In the genomic region with DNA sequence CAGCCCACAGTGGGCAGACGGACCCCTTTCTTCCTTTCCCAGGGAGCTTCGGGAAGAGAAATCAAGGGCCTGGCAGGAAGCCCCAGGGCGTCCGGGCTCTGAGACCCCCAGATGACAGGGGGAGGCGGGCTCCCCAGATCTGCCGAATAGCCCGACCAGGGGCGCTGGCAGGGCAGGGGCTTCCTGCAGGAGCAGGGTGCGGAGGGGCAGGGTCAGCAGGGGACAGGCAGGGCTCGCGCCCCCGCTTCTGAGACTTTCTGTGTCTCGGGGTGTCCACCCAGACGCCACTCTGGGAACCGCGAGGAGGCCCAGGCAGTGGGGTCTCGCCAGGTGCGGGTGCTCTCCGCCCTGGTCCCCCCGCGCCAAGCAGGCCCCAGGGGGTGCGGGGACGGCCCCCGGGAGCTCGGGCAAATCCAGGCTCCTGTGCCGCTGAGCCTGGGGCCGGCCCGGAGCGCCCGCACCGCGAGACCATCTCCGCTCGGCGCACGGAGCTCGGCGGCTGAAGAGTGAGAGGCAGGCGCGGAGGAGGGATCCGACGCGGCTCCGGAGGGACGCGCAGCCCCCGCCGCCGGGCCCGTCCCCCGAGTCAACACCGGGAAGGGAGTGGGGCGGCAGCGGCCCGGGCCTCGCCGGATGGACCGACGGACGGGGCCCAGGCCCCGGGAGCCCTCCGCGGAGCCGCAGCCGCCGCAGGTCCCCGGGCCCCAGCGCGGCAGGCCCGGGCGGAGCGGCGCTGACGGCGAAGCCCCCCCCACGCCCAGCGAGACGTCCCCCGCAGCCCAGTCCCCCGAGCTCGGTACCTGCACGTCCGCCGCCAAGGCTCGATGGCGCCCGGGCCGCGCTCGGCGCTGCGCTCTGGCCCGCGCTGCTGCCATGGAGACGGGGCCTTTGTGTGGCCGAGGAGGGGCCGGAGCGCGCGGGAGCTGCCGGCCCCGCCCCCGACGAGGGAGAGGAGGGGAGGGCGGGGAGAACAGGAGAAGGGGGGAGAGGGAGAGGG, we compare ENCODE assay signal across 8 cellular contexts. TPM values are rescaled to one million over a fixed set of nuclear protein-coding genes. Genes with fewer than 3 reads are reported as not detected.
DNase-seq lines count a peak whose midpoint lies in the region; ATAC-seq and TF ChIP-seq lines count a peak whose summit lies in the region.

A gene with protein sequence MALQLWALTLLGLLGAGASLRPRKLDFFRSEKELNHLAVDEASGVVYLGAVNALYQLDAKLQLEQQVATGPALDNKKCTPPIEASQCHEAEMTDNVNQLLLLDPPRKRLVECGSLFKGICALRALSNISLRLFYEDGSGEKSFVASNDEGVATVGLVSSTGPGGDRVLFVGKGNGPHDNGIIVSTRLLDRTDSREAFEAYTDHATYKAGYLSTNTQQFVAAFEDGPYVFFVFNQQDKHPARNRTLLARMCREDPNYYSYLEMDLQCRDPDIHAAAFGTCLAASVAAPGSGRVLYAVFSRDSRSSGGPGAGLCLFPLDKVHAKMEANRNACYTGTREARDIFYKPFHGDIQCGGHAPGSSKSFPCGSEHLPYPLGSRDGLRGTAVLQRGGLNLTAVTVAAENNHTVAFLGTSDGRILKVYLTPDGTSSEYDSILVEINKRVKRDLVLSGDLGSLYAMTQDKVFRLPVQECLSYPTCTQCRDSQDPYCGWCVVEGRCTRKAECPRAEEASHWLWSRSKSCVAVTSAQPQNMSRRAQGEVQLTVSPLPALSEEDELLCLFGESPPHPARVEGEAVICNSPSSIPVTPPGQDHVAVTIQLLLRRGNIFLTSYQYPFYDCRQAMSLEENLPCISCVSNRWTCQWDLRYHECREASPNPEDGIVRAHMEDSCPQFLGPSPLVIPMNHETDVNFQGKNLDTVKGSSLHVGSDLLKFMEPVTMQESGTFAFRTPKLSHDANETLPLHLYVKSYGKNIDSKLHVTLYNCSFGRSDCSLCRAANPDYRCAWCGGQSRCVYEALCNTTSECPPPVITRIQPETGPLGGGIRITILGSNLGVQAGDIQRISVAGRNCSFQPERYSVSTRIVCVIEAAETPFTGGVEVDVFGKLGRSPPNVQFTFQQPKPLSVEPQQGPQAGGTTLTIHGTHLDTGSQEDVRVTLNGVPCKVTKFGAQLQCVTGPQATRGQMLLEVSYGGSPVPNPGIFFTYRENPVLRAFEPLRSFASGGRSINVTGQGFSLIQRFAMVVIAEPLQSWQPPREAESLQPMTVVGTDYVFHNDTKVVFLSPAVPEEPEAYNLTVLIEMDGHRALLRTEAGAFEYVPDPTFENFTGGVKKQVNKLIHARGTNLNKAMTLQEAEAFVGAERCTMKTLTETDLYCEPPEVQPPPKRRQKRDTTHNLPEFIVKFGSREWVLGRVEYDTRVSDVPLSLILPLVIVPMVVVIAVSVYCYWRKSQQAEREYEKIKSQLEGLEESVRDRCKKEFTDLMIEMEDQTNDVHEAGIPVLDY (N-terminal part only) (minus strand): TSS at position 894 of the 997 bp plus-strand sequence. CDS start 17,062 bp downstream, outside the sequence.

- no peaks in the 10 kb centered on the region for H3K36me3 Mint-ChIP-seq in T-helper 2 cell treated with Interferon-gamma antibody and Interleukin-4, amounts not matched to agents 5 μg/mL and 100 μg/mL, for 36 hours (ENCODE audit: low read depth)

- peak within 1 kb of the TSS; percentile 92 to 98 (median 96) for H3K9ac ChIP-seq in BLaER1 treated with 17β-estradiol and CSF1 and Interleukin-3, amounts not matched to agents 10 nM and 100 nM
- peak within 1 kb of the TSS; percentile 8 to 65 for H3K9ac ChIP-seq in liver (ENCODE audit: low read depth in 1 of 2, low read length in 2 of 2)

- TF ChIP-seq EP300 in stomach (IDR thresholded peaks at IDR 0.05): no peak

- peaks cover 23 to 74% (median 47%) of the 10 kb centered on the region in 11 experiments; a peak in 21 of 22 replicates for H4K20me1 ChIP-seq in BLaER1 treated with 17β-estradiol and CSF1 and Interleukin-3, amounts not matched to agents 10 nM and 100 nM

- under 1% methylated on average over 102 of the region's 105 CpGs for WGBS in liver
- WGBS in stomach, 5 donors: 0 to 2% (median 0%) methylated on average over 8 to 100 of the region's 105 CpGs

- peak within 1 kb of the TSS; percentile 80 to 100 (median 97) for H3K4me3 ChIP-seq in BLaER1 treated with 17β-estradiol and CSF1 and Interleukin-3, amounts not matched to agents 10 nM and 100 nM
- H3K4me3 ChIP-seq in effector memory CD4-positive, alpha-beta T cell (ENCODE audit: insufficient read depth, low read depth, low read length, poor library complexity, severe bottlenecking): peak within 1 kb of the TSS; percentile 42
- peak within 1 kb of the TSS; percentile 49 to 89 (median 65) for H3K4me3 ChIP-seq in liver (ENCODE audit: low read depth in 1 of 3, low read length in 3 of 3)
- peak within 1 kb of the TSS; percentile 84 to 94 (median 87) for H3K4me3 ChIP-seq in stomach

- peaks cover 73 to 85% (median 83%) of the 10 kb centered on the region in 10 experiments for H3K4me1 ChIP-seq in BLaER1 treated with 17β-estradiol and CSF1 and Interleukin-3, amounts not matched to agents 10 nM and 100 nM
- peaks cover 11% of the 10 kb centered on the region for H3K4me1 ChIP-seq in effector memory CD4-positive, alpha-beta T cell (ENCODE audit: control insufficient read depth, insufficient read depth, low read length, poor library complexity, severe bottlenecking)
- H3K4me1 ChIP-seq in liver (ENCODE audit: control insufficient read depth in 4 of 4, insufficient read depth in 4 of 4, low read length in 3 of 4) (peaks cover 18 to 61% (median 39%) of the 10 kb centered on the region in 4 donors), stomach (peaks cover 49 to 65% (median 62%) of the 10 kb centered on the region in 4 donors)

- H3K27me3 Mint-ChIP-seq in T-helper 2 cell treated with Interferon-gamma antibody and Interleukin-4, amounts not matched to agents 5 μg/mL and 100 μg/mL, for 36 hours (ENCODE audit: low read depth): peaks cover 14% of the 10 kb centered on the region

- peaks cover 9% of the 10 kb centered on the region for H3K4me1 Mint-ChIP-seq in T-helper 2 cell treated with Interferon-gamma antibody and Interleukin-4, amounts not matched to agents 5 μg/mL and 100 μg/mL, for 36 hours (ENCODE audit: low read depth)

- no peaks in the 10 kb centered on the region for H3K9me3 ChIP-seq in BLaER1 treated with 17β-estradiol and CSF1 and Interleukin-3, amounts not matched to agents 10 nM and 100 nM (replicated peaks in 1 of 11)
- no peaks in the 10 kb centered on the region for H3K9me3 ChIP-seq in effector memory CD4-positive, alpha-beta T cell (ENCODE audit: control insufficient read depth, low read length)
- H3K9me3 ChIP-seq in liver (ENCODE audit: control insufficient read depth in 4 of 4, low read length in 3 of 4) (no peaks in the 10 kb centered on the region), stomach (no peaks in the 10 kb centered on the region)

- TF ChIP-seq POLR2A in GM19193 (IDR thresholded peaks at IDR 0.05; ENCODE audit: extremely low read depth, insufficient read depth, insufficient read length) (peak; percentile 61), stomach (IDR thresholded peaks at IDR 0.05) (no peak)

- peaks cover 0 to 12% (median 0%) of the 10 kb centered on the region in 11 experiments; a peak in 4 of 22 replicates for H3K27me3 ChIP-seq in BLaER1 treated with 17β-estradiol and CSF1 and Interleukin-3, amounts not matched to agents 10 nM and 100 nM
- H3K27me3 ChIP-seq in effector memory CD4-positive, alpha-beta T cell (replicated peaks; ENCODE audit: control insufficient read depth, insufficient read depth, low read length, poor library complexity, severe bottlenecking): peaks cover 5% of the 10 kb centered on the region
- H3K27me3 ChIP-seq in liver (ENCODE audit: control insufficient read depth in 4 of 4, insufficient read depth in 4 of 4, low read length in 3 of 4) (no peaks in the 10 kb centered on the region), stomach (peaks cover 0 to 6% (median 0%) of the 10 kb centered on the region in 3 donors)

- DNase-seq in NCI-H1694 (lab: John Stamatoyannopoulos, UW) (peak; percentile 47), stomach (peak; percentile 84)
- DNase-seq in T-helper 2 cell treated with Interferon-gamma antibody and Interleukin-4, amounts not matched to agents 5 μg/mL and 100 μg/mL, for 36 hours (ENCODE audit: low spot score): peak; percentile 23
- no peak for DNase-seq in effector memory CD4-positive, alpha-beta T cell

- TF ChIP-seq RAD21 in liver (IDR thresholded peaks at IDR 0.05): no peak

- H3K27ac Mint-ChIP-seq in T-helper 2 cell treated with Interferon-gamma antibody and Interleukin-4, amounts not matched to agents 5 μg/mL and 100 μg/mL, for 36 hours: no peak within 1 kb of the TSS

- peak within 1 kb of the TSS; percentile 89 to 98 (median 93) for H3K27ac ChIP-seq in BLaER1 treated with 17β-estradiol and CSF1 and Interleukin-3, amounts not matched to agents 10 nM and 100 nM
- H3K27ac ChIP-seq in effector memory CD4-positive, alpha-beta T cell (ENCODE audit: insufficient read depth, low read length, poor library complexity, severe bottlenecking): no peak within 1 kb of the TSS
- H3K27ac ChIP-seq in liver (ENCODE audit: low read depth in 1 of 2, low read length in 2 of 2) (peak within 1 kb of the TSS; percentile 85 to 90), stomach (peak within 1 kb of the TSS; percentile 94 to 96 (median 95))

- H3K4me2 ChIP-seq in BLaER1 treated with 17β-estradiol and CSF1 and Interleukin-3, amounts not matched to agents 10 nM and 100 nM: peak within 1 kb of the TSS; percentile 97 to 100 (median 100)

- no peak for TF ChIP-seq CTCF in liver (IDR thresholded peaks at IDR 0.05; ENCODE audit: low read depth, low read length, missing input control)
- TF ChIP-seq CTCF in stomach (IDR thresholded peaks at IDR 0.05): no peak

- intact Hi-C loops in stomach (cut with DNase I; ENCODE audit: low total_unique reads): no loop called here

- H3K4me3 Mint-ChIP-seq in T-helper 2 cell treated with Interferon-gamma antibody and Interleukin-4, amounts not matched to agents 5 μg/mL and 100 μg/mL, for 36 hours: no peak within 1 kb of the TSS

- ATAC-seq in HG02588 (IDR thresholded peaks at IDR 0.05; ENCODE audit: unreplicated experiment): no peak

- H3K36me3 ChIP-seq in BLaER1 treated with 17β-estradiol and CSF1 and Interleukin-3, amounts not matched to agents 10 nM and 100 nM: 0 out of 22 replicates have a peak, but pooled peaks cover 0 to 9% (median 0%) of the 10 kb centered on the region in 11 experiments
- no peaks in the 10 kb centered on the region for H3K36me3 ChIP-seq in effector memory CD4-positive, alpha-beta T cell (ENCODE audit: control insufficient read depth, insufficient read depth, low read length)
- no peaks in the 10 kb centered on the region for H3K36me3 ChIP-seq in liver (ENCODE audit: control insufficient read depth in 4 of 4, insufficient read depth in 3 of 4, low read depth in 1 of 4, low read length in 3 of 4)
- peaks cover 0 to 9% (median 3%) of the 10 kb centered on the region in 4 donors for H3K36me3 ChIP-seq in stomach

- no peaks in the 10 kb centered on the region for H3K9me3 Mint-ChIP-seq in T-helper 2 cell treated with Interferon-gamma antibody and Interleukin-4, amounts not matched to agents 5 μg/mL and 100 μg/mL, for 36 hours

TF ChIP-seq in liver, 16 proteins besides CTCF, POLR2A, EP300 and RAD21 (continues in another document):
- TF ChIP-seq YY1 (IDR thresholded peaks at IDR 0.05): no peak

RNA-seq across cellular contexts. Expression of the gene that starts here (rescaled TPM):
- 10 to 100 TPM; 28.8 to 95.7 TPM for total RNA-seq in liver
- 10 to 100 TPM; 60.1 to 87.8 TPM for polyA plus RNA-seq in liver
- 100 to 1,000 TPM; 105 to 648 (median 400) TPM for total RNA-seq in stomach
- polyA plus RNA-seq in stomach: 100 to 1,000 TPM in 2 of 3 donors, 10 to 100 TPM in 1; 50.3 to 197 (median 147) TPM

Comparison
In these comparisons a context has a peak if more than half of its experiments do, and no peak if none do; other contexts are left out.
1. H3K4me3 ChIP-seq: peak in every context shown above with its lines; median percentile 97 in BLaER1 treated with 17β-estradiol and CSF1 and Interleukin-3, amounts not matched to agents 10 nM and 100 nM; 87 in stomach; 65 in liver; 42 in effector memory CD4-positive, alpha-beta T cell.
2. DNase-seq: peak in NCI-H1694 (single experiment), T-helper 2 cell treated with Interferon-gamma antibody and Interleukin-4, amounts not matched to agents 5 μg/mL and 100 μg/mL, for 36 hours (single experiment) and stomach (single experiment); none in effector memory CD4-positive, alpha-beta T cell (0 of 3).